Comparison of ENCODE assay signal across 1 cellular context in genomic region chr4:158056689-158057245, GRCh38.
TF ChIP-seq lines count a peak whose summit lies in the region.

No MANE protein-coding gene starts in this region.

TF ChIP-seq in endothelial cell of umbilical vein, 7 proteins besides CTCF, POLR2A, EP300 and RAD21:
- no peak for TF ChIP-seq EZH2 (IDR thresholded peaks at IDR 0.05; ENCODE audit: borderline replicate concordance, low read depth, low read length, severe bottlenecking)
- no peak for TF ChIP-seq JUN (IDR thresholded peaks at IDR 0.05; ENCODE audit: borderline replicate concordance, insufficient read depth, insufficient read length, low read depth)
- TF ChIP-seq MYC (IDR thresholded peaks at IDR 0.05; ENCODE audit: low read depth, low read length): no peak
- TF ChIP-seq MAX (IDR thresholded peaks at IDR 0.05; ENCODE audit: insufficient read depth, insufficient read length): no peak
- TF ChIP-seq POLR2AphosphoS5 (IDR thresholded peaks at IDR 0.05; ENCODE audit: insufficient read depth, low read depth, low read length): no peak
- TF ChIP-seq FOS (IDR thresholded peaks at IDR 0.05; ENCODE audit: borderline replicate concordance, insufficient read depth, low read length): no peak
- no peak for TF ChIP-seq GATA2 (IDR thresholded peaks at IDR 0.05; ENCODE audit: insufficient read depth, insufficient read length, low read depth, low read length)
